In the genomic region with DNA sequence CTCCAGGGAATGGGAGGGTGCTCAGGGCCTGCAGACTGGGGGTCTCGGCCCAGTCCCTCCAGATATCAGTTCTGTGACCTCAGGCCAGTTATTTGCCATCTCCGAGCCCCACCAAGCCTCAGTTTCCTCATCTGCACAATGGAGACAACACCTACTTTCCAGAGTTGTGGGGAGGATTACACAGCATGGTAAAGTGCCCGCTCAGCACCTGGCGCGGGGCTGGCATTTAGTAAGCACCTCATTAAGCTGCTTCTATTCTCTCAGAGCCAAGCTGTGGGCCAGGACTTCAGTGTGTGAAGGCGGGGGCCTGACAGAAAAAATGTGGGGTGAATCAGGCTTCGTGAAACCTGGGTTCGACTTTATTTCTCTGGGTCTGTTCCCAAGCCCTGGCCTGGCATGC, we compare ENCODE assay signal across 1 cellular context.
TF ChIP-seq lines count a peak whose summit lies in the region.

No MANE protein-coding gene starts in this region.

TF ChIP-seq in HepG2, 621 proteins besides CTCF, POLR2A, EP300 and RAD21:
- peak; percentile 65 to 67 for TF ChIP-seq MAFK (conservative IDR thresholded peaks at IDR 0.05 in 1 of 2, IDR thresholded peaks at IDR 0.05 in 1 of 2; ENCODE audit: low read length in 2 of 2)
- peak; percentile 34 for TF ChIP-seq MAFF (IDR thresholded peaks at IDR 0.05; ENCODE audit: low read depth, low read length)
- peak; percentile 39; the same call in 1 of the 2 replicates for TF ChIP-seq ZNF629 (CRISPR knock-in tag; conservative IDR thresholded peaks at IDR 0.05)
- TF ChIP-seq, protein P1, sequence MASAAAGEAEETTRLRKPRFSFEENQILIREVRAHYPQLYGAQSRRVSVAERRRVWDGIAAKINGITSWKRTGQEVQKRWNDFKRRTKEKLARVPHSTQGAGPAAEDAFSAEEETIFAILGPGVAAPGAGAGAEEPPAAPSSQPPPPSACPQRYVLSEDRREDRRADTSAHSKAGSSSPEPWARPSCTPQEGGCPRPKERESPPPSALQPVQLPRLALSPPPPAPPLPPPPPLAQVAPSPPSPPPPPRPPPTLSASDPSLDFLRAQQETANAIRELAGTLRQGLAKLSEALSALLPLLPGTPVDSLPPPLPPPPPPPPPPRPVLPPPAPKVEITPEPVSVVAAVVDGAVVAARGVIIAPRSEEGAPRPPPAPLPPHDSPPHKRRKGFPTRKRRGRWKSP (CRISPR knock-in tag; IDR thresholded peaks at IDR 0.05): no peak
- TF ChIP-seq TCF7L2 (IDR thresholded peaks at IDR 0.05; ENCODE audit: low read depth, low read length): no peak
- TF ChIP-seq RBM22 (optimal IDR thresholded peaks at IDR 0.05; ENCODE audit: low read length): peak; percentile 40
- TF ChIP-seq, protein P2, sequence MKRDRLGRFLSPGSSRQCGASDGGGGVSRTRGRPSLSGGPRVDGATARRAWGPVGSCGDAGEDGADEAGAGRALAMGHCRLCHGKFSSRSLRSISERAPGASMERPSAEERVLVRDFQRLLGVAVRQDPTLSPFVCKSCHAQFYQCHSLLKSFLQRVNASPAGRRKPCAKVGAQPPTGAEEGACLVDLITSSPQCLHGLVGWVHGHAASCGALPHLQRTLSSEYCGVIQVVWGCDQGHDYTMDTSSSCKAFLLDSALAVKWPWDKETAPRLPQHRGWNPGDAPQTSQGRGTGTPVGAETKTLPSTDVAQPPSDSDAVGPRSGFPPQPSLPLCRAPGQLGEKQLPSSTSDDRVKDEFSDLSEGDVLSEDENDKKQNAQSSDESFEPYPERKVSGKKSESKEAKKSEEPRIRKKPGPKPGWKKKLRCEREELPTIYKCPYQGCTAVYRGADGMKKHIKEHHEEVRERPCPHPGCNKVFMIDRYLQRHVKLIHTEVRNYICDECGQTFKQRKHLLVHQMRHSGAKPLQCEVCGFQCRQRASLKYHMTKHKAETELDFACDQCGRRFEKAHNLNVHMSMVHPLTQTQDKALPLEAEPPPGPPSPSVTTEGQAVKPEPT (CRISPR knock-in tag; IDR thresholded peaks at IDR 0.05; ENCODE audit: low read depth): no peak
- no peak for TF ChIP-seq ZNF138 (CRISPR knock-in tag; IDR thresholded peaks at IDR 0.05; ENCODE audit: low read depth)
- TF ChIP-seq SIX1 (CRISPR knock-in tag; IDR thresholded peaks at IDR 0.05; ENCODE audit: borderline replicate concordance): no peak
